ENCODE assay signal across 25 cellular contexts in genomic region chr1:39971138-39971537, GRCh38. TPM values are rescaled to one million over a fixed set of nuclear protein-coding genes. Genes with fewer than 3 reads are reported as not detected.
A peak's percentile ranks its signal among the peaks of the same experiment; 100 is the strongest.
DNase-seq lines count a peak whose midpoint lies in the region; ATAC-seq and TF ChIP-seq lines count a peak whose summit lies in the region.
"Had no signal": no experiment of that assay in that cellular context is flagged by ENCODE, and none has a peak within 500 bp of the region (broad histone marks: within the 10 kb centered on the region; RNA-seq: fewer than 3 reads in every experiment).

No MANE protein-coding gene starts in this region.

- H3K27ac Mint-ChIP-seq in WTC11 = 0 out of 2 replicates have a peak overlapping the region, but pooled peaks have one; percentile 57
- H3K27ac Mint-ChIP-seq: CD8-positive, alpha-beta T cell; GM23338; HFFc6; IgD-negative memory B cell had no signal

- DNase-seq in DMS53 (lab: John Stamatoyannopoulos, UW) (peak; percentile 27), DMS53 treated with DMSO at 0.1 percent for 48 hours (lab: John Stamatoyannopoulos, UW; ENCODE audit: unreplicated experiment) (no peak), WTC11 (ENCODE audit: low spot score) (no peak), left lobe of liver (ENCODE audit: low spot score) (no peak), upper lobe of right lung (no peak), epidermal melanocyte (ENCODE audit: insufficient read length, low spot score) (no peak), DMS 273 treated with DMSO at 0.1 percent for 48 hours (lab: John Stamatoyannopoulos, UW) (no peak)
- DNase-seq: Caco-2; CD8-positive, alpha-beta T cell; HFFc6; NCI-H1048; NCI-H1417; NCI-H187 treated with DMSO at 0.1 percent for 48 hours; NCI-H446 treated with DMSO at 0.1 percent for 48 hours; NCI-H82; NK-92 treated with Interleukin-12 subunit alpha and Interleukin-12 subunit beta, amount 100 ng/mL, for 24 hours; PC-3; SHP77 had no signal

- no peak overlapping the region for H3K4me3 Mint-ChIP-seq in WTC11
- H3K4me3 Mint-ChIP-seq: B cell; CD8-positive, alpha-beta T cell; GM23338; HFFc6 had no signal

- CTCF ChIA-PET in WTC11 (lab: Charles Lee) = interaction anchor here (1.2 to 6.7 kb wide), 8 partner anchors 15 to 172 kb away, joined by 4 to 144 read pairs (median 18); partner anchors contain the start of gene MYCL

- peaks cover 31% of the 10 kb centered on the region for H3K36me3 Mint-ChIP-seq in WTC11
- H3K36me3 Mint-ChIP-seq: CD8-positive, alpha-beta T cell; IgD-negative memory B cell had no signal

- intact Hi-C loops in upper lobe of right lung (cut with DNase I) = loop anchor here (5.0 kb wide), 1 partner anchor 154 kb away; no protein-coding TSS in a partner anchor

- H3K27me3 ChIP-seq in upper lobe of right lung = no peaks in the 10 kb centered on the region

- H3K27me3 Mint-ChIP-seq in WTC11 (ENCODE audit: low read depth) = no peaks in the 10 kb centered on the region; the same call in 1 of the 2 replicates
- H3K27me3 Mint-ChIP-seq: B cell, IgD-negative memory B cell had no signal

- H3K36me3 ChIP-seq in upper lobe of right lung = peaks cover 3% of the 10 kb centered on the region

- peaks cover 5% of the 10 kb centered on the region for H3K4me1 Mint-ChIP-seq in WTC11

- POLR2A ChIA-PET in WTC11 (lab: Charles Lee) = no interaction called here

- H3K9me3 ChIP-seq in upper lobe of right lung = no peaks in the 10 kb centered on the region
- H3K9me3 ChIP-seq: Caco-2, HAP-1 had no signal

- no peak overlapping the region for H3K27ac ChIP-seq in upper lobe of right lung
- H3K27ac ChIP-seq: 22Rv1, C4-2B had no signal

- H3K4me3 ChIP-seq in upper lobe of right lung = no peak overlapping the region
- H3K4me3 ChIP-seq: GM23338, HAP-1 had no signal

- peaks cover 3% of the 10 kb centered on the region for H3K4me1 ChIP-seq in upper lobe of right lung
- H3K4me1 ChIP-seq: Caco-2, HAP-1 had no signal

- no peak for ATAC-seq in WTC11
- ATAC-seq in left lobe of liver = peak; percentile 8
- ATAC-seq in upper lobe of right lung = peak; percentile 2
- no peak for ATAC-seq in GM18502 (IDR thresholded peaks at IDR 0.05; ENCODE audit: poor library complexity, unreplicated experiment)
- ATAC-seq: CD8-positive, alpha-beta T cell; GM23338; PC-3 had no signal

- TF ChIP-seq CTCF in WTC11 (IDR thresholded peaks at IDR 0.05) = no peak
- no peak for TF ChIP-seq CTCF in upper lobe of right lung (IDR thresholded peaks at IDR 0.05)

- no peaks in the 10 kb centered on the region for H3K9me3 Mint-ChIP-seq in WTC11
- H3K9me3 Mint-ChIP-seq: CD8-positive, alpha-beta T cell; GM23338; HFFc6; IgD-negative memory B cell had no signal

TF ChIP-seq in WTC11, 78 proteins besides CTCF, POLR2A, EP300 and RAD21:
- no peak for TF ChIP-seq OVOL2 (CRISPR knock-in tag; IDR thresholded peaks at IDR 0.05; ENCODE audit: borderline replicate concordance)
- no peak for TF ChIP-seq JAZF1 (CRISPR knock-in tag; IDR thresholded peaks at IDR 0.05)
- no peak for TF ChIP-seq ZNF532 (CRISPR knock-in tag; IDR thresholded peaks at IDR 0.05; ENCODE audit: borderline replicate concordance)
- no peak for TF ChIP-seq HMGXB4 (CRISPR knock-in tag; IDR thresholded peaks at IDR 0.05)
TF ChIP-seq in WTC11: peak in this region for 0.

RNA-seq across cellular contexts. Expression of gene MFSD2A, which starts 16.2 kb away (rescaled TPM):
- total RNA-seq in WTC11 (2021) (11.5 to 14.0 TPM (median 12.9 TPM) in 3 replicates), left lobe of liver (108 TPM), upper lobe of right lung (225 TPM)

Comparison
In these comparisons a context has a peak if more than half of its experiments do, and no peak if none do; other contexts are left out.
1. ATAC-seq: peak in left lobe of liver (single experiment) and upper lobe of right lung (single experiment); none in WTC11 (single experiment) and GM18502 (single experiment).